28 cellular contexts compared by ENCODE assay signal in the genomic region with DNA sequence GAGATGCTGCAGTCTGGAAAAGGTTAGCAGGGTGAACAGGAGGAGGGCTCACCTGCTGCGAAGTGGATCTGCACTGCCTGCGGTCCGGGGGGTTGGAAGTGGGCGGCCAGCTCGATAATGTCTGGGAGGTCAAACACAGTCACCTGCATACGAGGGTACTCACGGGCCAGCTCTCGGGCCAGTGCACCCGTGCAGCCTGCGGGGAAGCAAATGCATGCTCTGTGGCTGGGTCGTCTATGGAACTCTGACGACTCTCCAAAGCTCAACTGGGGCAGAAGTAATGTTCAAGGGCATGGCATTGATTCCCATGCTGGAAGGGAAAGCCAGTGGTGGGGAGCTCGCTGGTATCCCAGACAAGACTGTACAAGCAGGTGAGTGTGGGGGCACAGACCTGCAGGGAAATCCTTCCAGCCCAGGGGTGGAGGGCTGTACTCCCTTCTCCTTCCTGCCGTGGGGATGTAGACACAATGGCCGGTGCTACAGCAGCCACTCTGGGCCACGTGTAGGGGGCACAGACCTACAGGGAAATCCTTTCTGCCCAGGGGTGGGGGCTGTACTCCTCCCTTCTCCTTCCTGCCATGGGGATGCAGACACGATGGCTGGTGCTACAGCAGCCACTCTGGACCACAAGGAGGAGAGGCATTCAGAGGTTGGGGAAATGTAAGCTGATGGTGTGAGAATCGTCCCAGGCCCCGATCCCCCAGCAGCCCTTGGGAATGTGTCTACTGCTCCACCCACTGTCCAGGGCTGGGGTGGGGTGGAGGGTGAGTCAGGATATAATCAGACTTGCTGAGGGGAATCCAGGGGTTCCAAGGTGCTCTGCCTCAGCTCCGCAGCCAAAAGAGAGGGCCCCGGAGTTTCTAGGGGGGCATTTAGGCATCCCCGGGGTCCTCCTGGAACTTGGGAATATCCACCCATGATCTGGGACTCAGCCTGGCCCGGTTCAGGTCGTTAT. TPM values are rescaled to one million over a fixed set of nuclear protein-coding genes. Genes with fewer than 3 reads are reported as not detected.
A peak's percentile ranks its signal among the peaks of the same experiment; 100 is the strongest.
DNase-seq lines count a peak whose midpoint lies in the region; ATAC-seq and TF ChIP-seq lines count a peak whose summit lies in the region.
"Had no signal": no experiment of that assay in that cellular context is flagged by ENCODE, and none has a peak within 500 bp of the region (broad histone marks: within the 10 kb centered on the region; RNA-seq: fewer than 3 reads in every experiment).

No MANE protein-coding gene starts in this region.

- H3K4ac ChIP-seq in neuronal stem cell (ENCODE audit: low read length), result no peak overlapping the region

- no peak overlapping the region for H2BK15ac ChIP-seq in neuronal stem cell (ENCODE audit: low read length)

- ATAC-seq in activated naive CD8-positive, alpha-beta T cell treated with anti-CD3 and anti-CD28 coated beads, Interleukin-2, amount 50 U/mL, for 24 hours, result no peak
- no peak for ATAC-seq in GM18858 (IDR thresholded peaks at IDR 0.05; ENCODE audit: unreplicated experiment)
- ATAC-seq: activated CD8-positive, alpha-beta T cell treated with anti-CD3 and anti-CD28 coated beads for 36 hours; activated T-cell treated with anti-CD3 and anti-CD28 coated beads, Interleukin-2, amount 50 U/mL, for 4 hours; stimulated activated memory B cell treated with anti-CD40 and anti-IgM and Interleukin-4, amounts not matched to agents 10 μg/mL and 1 μg/mL and 100 μg/mL, for 72 hours had no signal

- no peak overlapping the region for H3K9ac ChIP-seq in neuronal stem cell (ENCODE audit: low read depth, low read length, poor library complexity)

- no peak overlapping the region for H3K4me3 Mint-ChIP-seq in activated naive CD8-positive, alpha-beta T cell treated with anti-CD3 and anti-CD28 coated beads, Interleukin-2, amount 50 U/mL, for 24 hours
- no peak overlapping the region for H3K4me3 Mint-ChIP-seq in activated CD4-positive, alpha-beta memory T cell treated with anti-CD3 and anti-CD28 coated beads, Interleukin-2, amount 10 ng/mL, durations not matched to agents 7 days and 5 days
- H3K4me3 Mint-ChIP-seq: activated B cell treated with CpG ODN at 0.5 μM for 24 hours; activated CD8-positive, alpha-beta T cell treated with anti-CD3 and anti-CD28 coated beads for 36 hours; activated naive CD4-positive, alpha-beta T cell treated with anti-CD3 and anti-CD28 coated beads, Interleukin-2, amount 10 ng/mL, durations not matched to agents 7 days and 5 days; activated T-cell treated with anti-CD3 and anti-CD28 coated beads, Interleukin-2, amount 50 U/mL, for 4 hours; memory B cell; stimulated activated memory B cell treated with anti-CD40 and anti-IgM and Interleukin-4, amounts not matched to agents 10 μg/mL and 1 μg/mL and 100 μg/mL, for 72 hours had no signal

- H3K18ac ChIP-seq in neuronal stem cell (ENCODE audit: low read length), result peak overlapping the region; percentile 14

- H4K8ac ChIP-seq in neuronal stem cell (ENCODE audit: low read depth, low read length), result peak overlapping the region; percentile 93

- POLR2A ChIA-PET in activated CD4-positive, alpha-beta memory T cell treated with anti-CD3 and anti-CD28 coated beads, Interleukin-2, amount 10 ng/mL, durations not matched to agents 7 days and 5 days (lab: Charles Lee), result no interaction called here

- H3K4me1 Mint-ChIP-seq in activated naive CD8-positive, alpha-beta T cell treated with anti-CD3 and anti-CD28 coated beads, Interleukin-2, amount 50 U/mL, for 24 hours, result no peaks in the 10 kb centered on the region
- no peaks in the 10 kb centered on the region for H3K4me1 Mint-ChIP-seq in activated CD4-positive, alpha-beta memory T cell treated with anti-CD3 and anti-CD28 coated beads, Interleukin-2, amount 10 ng/mL, durations not matched to agents 7 days and 5 days
- H3K4me1 Mint-ChIP-seq: activated naive CD4-positive, alpha-beta T cell treated with anti-CD3 and anti-CD28 coated beads, Interleukin-2, amount 10 ng/mL, durations not matched to agents 7 days and 5 days had no signal

- no peaks in the 10 kb centered on the region for H3K4me1 ChIP-seq in neuronal stem cell (ENCODE audit: control insufficient read depth in 2 of 2, insufficient read depth in 1 of 2, low read depth in 1 of 2, low read length in 2 of 2)
- H3K4me1 ChIP-seq: uterus had no signal

- CTCF ChIA-PET in activated CD4-positive, alpha-beta memory T cell treated with anti-CD3 and anti-CD28 coated beads, Interleukin-2, amount 10 ng/mL, durations not matched to agents 7 days and 5 days (lab: Charles Lee), result no interaction called here

- no peak overlapping the region for H2AFZ ChIP-seq in neuronal stem cell (ENCODE audit: low read length)

- DNase-seq in activated CD8-positive, alpha-beta memory T cell treated with anti-CD3 and anti-CD28 coated beads, Interleukin-2, amount 50 U/mL, for 4 hours, result peak; percentile 12
- DNase-seq in activated CD8-positive, alpha-beta memory T cell treated with anti-CD3 and anti-CD28 coated beads for 24 hours, result no peak
- no peak for DNase-seq in activated naive CD8-positive, alpha-beta T cell treated with anti-CD3 and anti-CD28 coated beads, Interleukin-2, amount 50 U/mL, for 24 hours
- no peak for DNase-seq in neuronal stem cell (ENCODE audit: low spot score)
- no peak for DNase-seq in SHP77 treated with DMSO at 0.1 percent for 48 hours (lab: John Stamatoyannopoulos, UW)
- DNase-seq in activated CD4-positive, alpha-beta memory T cell treated with anti-CD3 and anti-CD28 coated beads, Interleukin-2, amount 10 ng/mL, durations not matched to agents 7 days and 5 days, result no peak
- DNase-seq: activated B cell treated with CpG ODN at 0.5 μM for 24 hours; activated CD8-positive, alpha-beta T cell treated with anti-CD3 and anti-CD28 coated beads for 36 hours; activated naive CD4-positive, alpha-beta T cell treated with anti-CD3 and anti-CD28 coated beads, Interleukin-2, amount 10 ng/mL, durations not matched to agents 7 days and 5 days; activated T-cell treated with anti-CD3 and anti-CD28 coated beads, Interleukin-2, amount 50 U/mL, for 4 hours; anterior cingulate cortex; dermis blood vessel endothelial cell; DMS53; HCEC 1CT; MG63; NCI-H1417; NCI-H446 treated with DMSO at 0.1 percent for 48 hours; nucleus accumbens; OCI-M1; SHP77; stimulated activated CD4-positive, alpha-beta T cell treated with anti-CD3 and anti-CD28 coated beads, Interleukin-2, amount 100 ng/mL, for 48 hours; uterus had no signal

- H3K27me3 ChIP-seq in neuronal stem cell (ENCODE audit: control insufficient read depth in 3 of 3, insufficient read depth in 3 of 3, low read depth in 1 of 3, low read length in 3 of 3), result no peaks in the 10 kb centered on the region
- H3K27me3 ChIP-seq: cardiac muscle cell, MG63, uterus had no signal

- peaks cover 3% of the 10 kb centered on the region for H3K9me3 Mint-ChIP-seq in activated naive CD8-positive, alpha-beta T cell treated with anti-CD3 and anti-CD28 coated beads, Interleukin-2, amount 50 U/mL, for 24 hours
- H3K9me3 Mint-ChIP-seq in activated CD4-positive, alpha-beta memory T cell treated with anti-CD3 and anti-CD28 coated beads, Interleukin-2, amount 10 ng/mL, durations not matched to agents 7 days and 5 days, result peaks cover 21% of the 10 kb centered on the region

- no peaks in the 10 kb centered on the region for H3K27me3 Mint-ChIP-seq in activated naive CD8-positive, alpha-beta T cell treated with anti-CD3 and anti-CD28 coated beads, Interleukin-2, amount 50 U/mL, for 24 hours
- H3K27me3 Mint-ChIP-seq in activated CD4-positive, alpha-beta memory T cell treated with anti-CD3 and anti-CD28 coated beads, Interleukin-2, amount 10 ng/mL, durations not matched to agents 7 days and 5 days, result no peaks in the 10 kb centered on the region
- H3K27me3 Mint-ChIP-seq: activated B cell treated with CpG ODN at 0.5 μM for 24 hours; activated CD8-positive, alpha-beta T cell treated with anti-CD3 and anti-CD28 coated beads for 36 hours; activated naive CD4-positive, alpha-beta T cell treated with anti-CD3 and anti-CD28 coated beads, Interleukin-2, amount 10 ng/mL, durations not matched to agents 7 days and 5 days; memory B cell; stimulated activated memory B cell treated with anti-CD40 and anti-IgM and Interleukin-4, amounts not matched to agents 10 μg/mL and 1 μg/mL and 100 μg/mL, for 72 hours had no signal

- peaks cover 3% of the 10 kb centered on the region for H3K79me1 ChIP-seq in neuronal stem cell (ENCODE audit: low read depth, low read length)

- H2BK5ac ChIP-seq in neuronal stem cell (ENCODE audit: low read length), result no peak overlapping the region

- TF ChIP-seq POLR2A in GM15510 (IDR thresholded peaks at IDR 0.05; ENCODE audit: borderline replicate concordance, extremely low read depth, insufficient read length), result peak; percentile 21

- no peak overlapping the region for H3K4me2 ChIP-seq in neuronal stem cell (ENCODE audit: insufficient read depth, low read length, poor library complexity, severe bottlenecking)
- H3K4me2 ChIP-seq: smooth muscle cell had no signal

- H3K36me3 Mint-ChIP-seq in activated naive CD8-positive, alpha-beta T cell treated with anti-CD3 and anti-CD28 coated beads, Interleukin-2, amount 50 U/mL, for 24 hours (ENCODE audit: low read depth), result peaks cover 47% of the 10 kb centered on the region
- peaks cover 55% of the 10 kb centered on the region for H3K36me3 Mint-ChIP-seq in activated CD4-positive, alpha-beta memory T cell treated with anti-CD3 and anti-CD28 coated beads, Interleukin-2, amount 10 ng/mL, durations not matched to agents 7 days and 5 days (ENCODE audit: low read depth)

- peak overlapping the region; percentile 61 for H3K23ac ChIP-seq in neuronal stem cell (ENCODE audit: low read depth, low read length, poor library complexity)

- H3K4me3 ChIP-seq in neuronal stem cell (ENCODE audit: low read length in 2 of 2), result peak overlapping the region in 1 of 2 donors; percentile 18
- H3K4me3 ChIP-seq: cardiac muscle cell, MG63, smooth muscle cell, uterus had no signal

- no peak overlapping the region for H4K91ac ChIP-seq in neuronal stem cell (ENCODE audit: low read depth, low read length, poor library complexity)

- peaks cover 22 to 39% of the 10 kb centered on the region in 2 donors for H3K9me3 ChIP-seq in neuronal stem cell (replicated peaks in 1 of 2; ENCODE audit: control insufficient read depth in 2 of 2, insufficient read depth in 1 of 2, low read depth in 1 of 2, low read length in 2 of 2)

- H3K36me3 ChIP-seq in neuronal stem cell (replicated peaks in 1 of 2; ENCODE audit: control insufficient read depth in 2 of 2, insufficient read depth in 2 of 2, low read length in 2 of 2), result peaks cover 59 to 84% of the 10 kb centered on the region in 2 donors
- H3K36me3 ChIP-seq: uterus had no signal

- H2AK5ac ChIP-seq in neuronal stem cell (ENCODE audit: low read depth, low read length), result no peak overlapping the region

- WGBS in neuronal stem cell (ENCODE audit: extremely low coverage in 2 of 2, insufficient read length in 2 of 2, insufficient replicate concordance in 1 of 2), 2 donors, result no CpG with 5 or more reads among the region's 24 CpGs

- peak overlapping the region; percentile 21 for H3K27ac Mint-ChIP-seq in activated naive CD8-positive, alpha-beta T cell treated with anti-CD3 and anti-CD28 coated beads, Interleukin-2, amount 50 U/mL, for 24 hours
- no peak overlapping the region for H3K27ac Mint-ChIP-seq in activated CD4-positive, alpha-beta memory T cell treated with anti-CD3 and anti-CD28 coated beads, Interleukin-2, amount 10 ng/mL, durations not matched to agents 7 days and 5 days
- H3K27ac Mint-ChIP-seq: activated B cell treated with CpG ODN at 0.5 μM for 24 hours; activated CD8-positive, alpha-beta T cell treated with anti-CD3 and anti-CD28 coated beads for 36 hours; activated naive CD4-positive, alpha-beta T cell treated with anti-CD3 and anti-CD28 coated beads, Interleukin-2, amount 10 ng/mL, durations not matched to agents 7 days and 5 days; memory B cell; stimulated activated memory B cell treated with anti-CD40 and anti-IgM and Interleukin-4, amounts not matched to agents 10 μg/mL and 1 μg/mL and 100 μg/mL, for 72 hours had no signal

- no peak overlapping the region for H3K27ac ChIP-seq in neuronal stem cell (replicated peaks; ENCODE audit: low read length)
- H3K27ac ChIP-seq: cardiac muscle cell, uterus had no signal

- H2BK120ac ChIP-seq in neuronal stem cell (ENCODE audit: low read depth, low read length), result no peak overlapping the region

- H2BK12ac ChIP-seq in neuronal stem cell (ENCODE audit: low read length), result no peak overlapping the region

- H3K14ac ChIP-seq in neuronal stem cell (ENCODE audit: low read length), result no peak overlapping the region

RNA-seq across cellular contexts. Expression of gene SLC25A6, which starts 26.3 kb away (rescaled TPM):
- polyA plus RNA-seq in neuronal stem cell (2013, experiment 1 of 2), result 415 TPM
- polyA plus RNA-seq in neuronal stem cell (2013, experiment 2 of 2), result 410 TPM
- 100 to 1,000 TPM; 249 to 255 TPM for total RNA-seq in activated CD4-positive, alpha-beta memory T cell treated with anti-CD3 and anti-CD28 coated beads, Interleukin-2, amount 10 ng/mL, durations not matched to agents 7 days and 5 days

RNA-seq across cellular contexts. Expression of gene ASMTL, which starts 34.5 kb away (rescaled TPM):
- polyA plus RNA-seq in neuronal stem cell (2013, experiment 1 of 2), result 52.5 TPM
- 51.6 TPM for polyA plus RNA-seq in neuronal stem cell (2013, experiment 2 of 2)
- total RNA-seq in activated CD4-positive, alpha-beta memory T cell treated with anti-CD3 and anti-CD28 coated beads, Interleukin-2, amount 10 ng/mL, durations not matched to agents 7 days and 5 days, result 10 to 100 TPM; 62.2 to 63.3 TPM
